21 cellular contexts compared by ENCODE assay signal in the genomic region with DNA sequence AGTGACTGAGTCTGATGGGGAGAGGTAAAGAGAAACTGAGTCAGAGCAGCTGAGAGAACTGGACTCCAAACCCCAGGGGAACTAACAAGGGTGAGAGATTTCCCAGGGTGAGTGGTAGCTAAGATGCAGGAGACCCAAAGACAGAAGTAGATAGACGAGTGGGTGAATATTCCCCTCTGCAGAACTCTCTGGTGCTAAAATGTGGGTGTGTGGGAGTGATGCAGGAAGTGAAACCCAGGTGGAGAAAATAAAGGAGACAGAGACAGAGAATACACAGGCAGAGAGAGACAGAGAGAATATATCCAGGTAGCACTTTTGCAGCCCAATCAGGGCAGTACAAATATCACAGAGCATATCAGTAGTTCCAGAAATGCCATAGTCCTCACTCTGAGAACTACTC.
"Had no signal": no experiment of that assay in that cellular context is flagged by ENCODE, and none has a peak within 500 bp of the region (broad histone marks: within the 10 kb centered on the region; RNA-seq: fewer than 3 reads in every experiment).

No MANE protein-coding gene starts in this region.

- H3K27ac ChIP-seq: breast epithelium, coronary artery had no signal

- ATAC-seq: activated CD8-positive, alpha-beta memory T cell treated with anti-CD3 and anti-CD28 coated beads, Interleukin-2, amount 10 ng/mL, durations not matched to agents 7 days and 5 days; PC-3; T-helper 17 cell; WTC11 had no signal

- H3K9me3 ChIP-seq: breast epithelium had no signal

- DNase-seq: activated CD4-positive, alpha-beta T cell treated with anti-CD3 and anti-CD28 coated beads for 48 hours; activated CD4-positive, alpha-beta T cell treated with anti-CD3 and anti-CD28 coated beads, Interleukin-2, amount 50 U/mL, for 48 hours; activated CD4-positive, CD25-positive, alpha-beta regulatory T cell treated with anti-CD3 and anti-CD28 coated beads, Interleukin-2, amount 50 U/mL, for 72 hours; activated CD8-positive, alpha-beta memory T cell treated with anti-CD3 and anti-CD28 coated beads, Interleukin-2, amount 10 ng/mL, durations not matched to agents 7 days and 5 days; activated effector memory CD4-positive, alpha-beta T cell treated with Interleukin-2 at 50 U/mL for 16 hours; activated naive CD4-positive, alpha-beta T cell; activated T-cell treated with anti-CD3 and anti-CD28 coated beads, Interleukin-2, amount 50 U/mL, for 24 hours; aorta; central memory CD4-positive, alpha-beta T cell; NCI-H1048; NCI-H187 treated with DMSO at 0.1 percent for 48 hours; NCI-H2081 treated with DMSO at 0.1 percent for 48 hours; NCI-H446; NCI-H524; PC-3; SHP77 treated with DMSO at 0.1 percent for 48 hours; T-helper 17 cell; T-helper 9 cell had no signal

- H3K4me1 ChIP-seq: breast epithelium had no signal

- H3K36me3 ChIP-seq: breast epithelium had no signal

- H3K4me3 ChIP-seq: breast epithelium, coronary artery had no signal
